21 cellular contexts compared by ENCODE assay signal in genomic region chr13:95111608-95112007, GRCh38.
"Had no signal": no experiment of that assay in that cellular context is flagged by ENCODE, and none has a peak within 500 bp of the region (broad histone marks: within the 10 kb centered on the region; RNA-seq: fewer than 3 reads in every experiment).

No MANE protein-coding gene starts in this region.

- H3K36me3 ChIP-seq: prostate gland, right atrium auricular region, tibial artery had no signal

- H3K27me3 ChIP-seq: right atrium auricular region, sigmoid colon, spleen, testis, tibial artery had no signal

- H3K4me3 ChIP-seq: lung, prostate gland, right atrium auricular region, sigmoid colon, spleen, testis, tibial artery had no signal

- H3K4me1 ChIP-seq: prostate gland, right atrium auricular region, sigmoid colon, spleen, testis, tibial artery had no signal

- H3K27ac Mint-ChIP-seq: effector memory CD8-positive, alpha-beta T cell; memory B cell; nephron; stimulated activated memory B cell treated with anti-CD40 and anti-IgM and Interleukin-4, amounts not matched to agents 10 μg/mL and 1 μg/mL and 100 μg/mL, for 72 hours; type B pancreatic cell had no signal

- H3K4me3 Mint-ChIP-seq: effector memory CD8-positive, alpha-beta T cell; memory B cell; naive thymus-derived CD4-positive, alpha-beta T cell; nephron; stimulated activated memory B cell treated with anti-CD40 and anti-IgM and Interleukin-4, amounts not matched to agents 10 μg/mL and 1 μg/mL and 100 μg/mL, for 72 hours; type B pancreatic cell had no signal

- DNase-seq: cortex of kidney; effector memory CD8-positive, alpha-beta T cell; naive thymus-derived CD4-positive, alpha-beta T cell; nucleus accumbens; sigmoid colon; spleen; stimulated activated CD4-positive, alpha-beta T cell treated with anti-CD3 and anti-CD28 coated beads, Interleukin-4, amount 100 ng/mL, for 4 hours; stimulated activated naive CD8-positive, alpha-beta T cell treated with anti-CD3 and anti-CD28 coated beads, Interleukin-15, Interleukin-2, amounts not matched to agents 100 U/mL and 50 U/mL, for 24 hours; substantia nigra; testis; tibial artery had no signal

- H3K9me3 Mint-ChIP-seq: effector memory CD8-positive, alpha-beta T cell; nephron; stimulated activated memory B cell treated with anti-CD40 and anti-IgM and Interleukin-4, amounts not matched to agents 10 μg/mL and 1 μg/mL and 100 μg/mL, for 72 hours; type B pancreatic cell had no signal

- H3K27ac ChIP-seq: prostate gland, right atrium auricular region, sigmoid colon, spleen, testis, tibial artery had no signal

- H3K9me3 ChIP-seq: prostate gland, right atrium auricular region, sigmoid colon, spleen, testis, tibial artery had no signal

- ATAC-seq: effector memory CD8-positive, alpha-beta T cell; left lobe of liver; naive thymus-derived CD4-positive, alpha-beta T cell; stimulated activated memory B cell treated with anti-CD40 and anti-IgM and Interleukin-4, amounts not matched to agents 10 μg/mL and 1 μg/mL and 100 μg/mL, for 72 hours; stimulated activated naive CD8-positive, alpha-beta T cell treated with anti-CD3 and anti-CD28 coated beads, Interleukin-15, Interleukin-2, amounts not matched to agents 100 U/mL and 50 U/mL, for 24 hours had no signal

- H3K4me1 Mint-ChIP-seq: memory B cell; naive thymus-derived CD4-positive, alpha-beta T cell; stimulated activated memory B cell treated with anti-CD40 and anti-IgM and Interleukin-4, amounts not matched to agents 10 μg/mL and 1 μg/mL and 100 μg/mL, for 72 hours had no signal

- FAIRE-seq: frontal cortex, keratinocyte had no signal

- H3K27me3 Mint-ChIP-seq: effector memory CD8-positive, alpha-beta T cell; memory B cell; naive thymus-derived CD4-positive, alpha-beta T cell; stimulated activated memory B cell treated with anti-CD40 and anti-IgM and Interleukin-4, amounts not matched to agents 10 μg/mL and 1 μg/mL and 100 μg/mL, for 72 hours; type B pancreatic cell had no signal
